8 cellular contexts compared by ENCODE assay signal in the genomic region with DNA sequence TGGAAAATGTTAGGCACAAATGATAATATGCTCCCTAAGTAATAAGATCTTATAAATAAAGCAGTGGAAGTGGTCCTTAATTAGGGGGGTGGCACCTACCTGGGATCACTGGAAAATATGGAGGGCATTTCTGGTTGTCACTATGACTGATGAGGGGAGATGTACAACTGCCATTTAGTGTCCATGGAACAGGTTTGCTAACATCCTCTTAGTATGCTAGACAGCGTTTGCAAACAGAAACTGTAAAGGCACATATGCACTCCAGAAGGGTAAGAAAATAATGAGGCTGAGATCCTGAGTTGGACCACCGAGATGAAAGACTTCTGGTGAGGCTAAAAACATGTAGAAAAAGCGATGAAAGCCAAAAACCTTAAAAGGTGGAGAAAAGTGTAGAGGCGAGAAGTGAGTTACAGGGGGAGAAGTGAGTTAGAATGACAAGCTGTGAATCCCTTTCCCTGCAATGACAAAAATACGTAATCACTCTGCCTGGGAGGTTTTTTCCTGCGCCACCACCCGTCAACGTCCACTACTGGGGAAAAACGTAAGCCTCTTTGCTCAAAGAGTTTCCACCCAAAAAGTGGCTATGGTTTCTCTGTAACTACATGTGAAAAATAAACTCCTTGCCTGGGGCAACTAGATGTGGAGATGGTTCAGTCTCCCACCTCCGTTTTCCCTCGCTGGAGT. TPM values are rescaled to one million over a fixed set of nuclear protein-coding genes. Genes with fewer than 3 reads are reported as not detected.
DNase-seq lines count a peak whose midpoint lies in the region; TF ChIP-seq lines count a peak whose summit lies in the region.

No MANE protein-coding gene starts in this region.

- in situ Hi-C loops in GM23248 (cut with MboI), result no loop called here

- no peaks in the 10 kb centered on the region for H4K20me1 ChIP-seq in GM23248 (ENCODE audit: insufficient read depth)
- peaks cover 15% of the 10 kb centered on the region; the same call in 1 of the 2 replicates for H4K20me1 ChIP-seq in OCI-LY7 (ENCODE audit: insufficient read depth, low read length)

- H3K27ac ChIP-seq in GM23248 (peak overlapping the region; percentile 81), OCI-LY7 (ENCODE audit: low read depth, low read length, poor library complexity, severe bottlenecking) (peak overlapping the region; percentile 76), vagina (peak overlapping the region; percentile 94)

- H3K4me2 ChIP-seq in GM23248 (ENCODE audit: unreplicated experiment), result peak overlapping the region; percentile 95
- peak overlapping the region; percentile 91 for H3K4me2 ChIP-seq in OCI-LY7 (ENCODE audit: low read length)

- no peaks in the 10 kb centered on the region for H3K27me3 Mint-ChIP-seq in mesothelial cell of epicardium (ENCODE audit: low read depth)

- peaks cover 25% of the 10 kb centered on the region for H3K4me1 ChIP-seq in GM23248 (ENCODE audit: insufficient read depth)
- peaks cover 23% of the 10 kb centered on the region for H3K4me1 ChIP-seq in OCI-LY7 (ENCODE audit: insufficient read depth, low read length, poor library complexity, severe bottlenecking)
- H3K4me1 ChIP-seq in vagina, result peaks cover 43% of the 10 kb centered on the region

- DNase-seq in EH (ENCODE audit: low read depth) (peak; percentile 47), GM23248 (peak; percentile 65), OCI-LY7 (ENCODE audit: low spot score) (peak; percentile 31), dermis blood vessel endothelial cell (peak; percentile 2), mesothelial cell of epicardium (ENCODE audit: low spot score in 2 of 2, unreplicated experiment in 2 of 2) (no peak), vagina (ENCODE audit: extremely low spot score in 2 of 2) (no peak), Ammon's horn (ENCODE audit: low spot score) (no peak), COLO668 (lab: John Stamatoyannopoulos, UW; ENCODE audit: unreplicated experiment) (no peak)

- H3K9me3 Mint-ChIP-seq in mesothelial cell of epicardium, result no peaks in the 10 kb centered on the region

- H2AFZ ChIP-seq in GM23248 (peak overlapping the region; percentile 92), OCI-LY7 (ENCODE audit: low read length) (peak overlapping the region; percentile 55)

- H3K4me3 ChIP-seq in GM23248 (peak overlapping the region; percentile 91), OCI-LY7 (ENCODE audit: low read depth, low read length, poor library complexity, severe bottlenecking) (peak overlapping the region; percentile 89), vagina (peak overlapping the region; percentile 95 to 96)

- peak overlapping the region; percentile 97 for H3K4me3 Mint-ChIP-seq in mesothelial cell of epicardium

- CTCF ChIA-PET in OCI-LY7 (lab: Charles Lee; ENCODE audit: unreplicated experiment), result no interaction called here

- POLR2A ChIA-PET in OCI-LY7 (lab: Charles Lee), result interaction anchor here (0.6 to 1.6 kb wide), 11 partner anchors 12 to 367 kb away, joined by 3 to 5 read pairs (median 3); no protein-coding TSS in a partner anchor

- TF ChIP-seq POLR2A in vagina (IDR thresholded peaks at IDR 0.05), result no peak

- H3F3A ChIP-seq in GM23248 (ENCODE audit: insufficient read depth), result no peaks in the 10 kb centered on the region

- H3K9me3 ChIP-seq in GM23248 (ENCODE audit: low read depth) (no peaks in the 10 kb centered on the region), OCI-LY7 (ENCODE audit: low read length) (no peaks in the 10 kb centered on the region), vagina (no peaks in the 10 kb centered on the region)

- intact Hi-C loops in OCI-LY7 (cut with micrococcal nuclease; ENCODE audit: unreplicated experiment) (loop anchor here (2.0 to 10.0 kb wide), 5 partner anchors 110 to 1520 kb away; a partner anchor contains a TSS), vagina (cut with DNase I) (no loop called here)

- H3K9me2 ChIP-seq in GM23248 (ENCODE audit: insufficient read depth) (no peaks in the 10 kb centered on the region), OCI-LY7 (ENCODE audit: insufficient read depth, low read length) (no peaks in the 10 kb centered on the region)

- H3K79me2 ChIP-seq in GM23248 (ENCODE audit: insufficient read depth) (peaks cover 89% of the 10 kb centered on the region), OCI-LY7 (ENCODE audit: insufficient read depth, low read depth, low read length) (peaks cover 72% of the 10 kb centered on the region)

- H3K27me3 ChIP-seq in GM23248 (replicated peaks; ENCODE audit: insufficient read depth), result no peaks in the 10 kb centered on the region
- no peaks in the 10 kb centered on the region for H3K27me3 ChIP-seq in vagina

- H3K4me1 Mint-ChIP-seq in mesothelial cell of epicardium, result peaks cover 35% of the 10 kb centered on the region

- TF ChIP-seq CTCF in OCI-LY7 (conservative IDR thresholded peaks at IDR 0.05; ENCODE audit: low read length) (no peak), mesothelial cell of epicardium (IDR thresholded peaks at IDR 0.05; ENCODE audit: unreplicated experiment) (no peak), vagina (IDR thresholded peaks at IDR 0.05) (no peak)

- peak overlapping the region; percentile 92 for H3K9ac ChIP-seq in GM23248

- H3K27ac Mint-ChIP-seq in mesothelial cell of epicardium, result peak overlapping the region; percentile 99

- no TSS peak for BruUV-seq in OCI-LY7 (replicated peaks; lab: Mats Ljungman, UMichigan)

- peaks cover 2% of the 10 kb centered on the region for H3K36me3 Mint-ChIP-seq in mesothelial cell of epicardium

- H3K36me3 ChIP-seq in GM23248 (ENCODE audit: low read depth), result peaks cover 18% of the 10 kb centered on the region
- peaks cover 43% of the 10 kb centered on the region for H3K36me3 ChIP-seq in OCI-LY7 (ENCODE audit: insufficient read depth, low read length)
- peaks cover 0 to 15% of the 10 kb centered on the region in 2 donors for H3K36me3 ChIP-seq in vagina

- WGBS in GM23248 (ENCODE audit: low coverage in 1 of 2, low lambda C conversion rate in 2 of 2, missing lambda C conversion rate in 2 of 2), 2 experiments, result 1 to 2% methylated on average over 11 of the region's 11 CpGs

RNA-seq across cellular contexts. Expression of a gene that starts 0.8 kb away (rescaled TPM):
- 29.5 and 61.8 TPM in 2 replicates for total RNA-seq in GM23248 (2014; rRNA removed; shearing (Covaris generic))
- polyA plus RNA-seq in GM23248 (2016; fragmentation: Nextera tagmentation; extraction: Ambion mirVana), result 18.0 and 29.7 TPM in 2 replicates
- total RNA-seq in OCI-LY7 (2014; rRNA removed; shearing (Covaris generic)), result 35.7 and 50.0 TPM in 2 replicates
- 44.5 and 44.8 TPM in 2 replicates for total RNA-seq in OCI-LY7 (2022)
- 53.0 and 67.0 TPM in 2 replicates for total RNA-seq in dermis blood vessel endothelial cell
- 49.9 to 58.9 TPM (median 54.3 TPM) in 3 replicates for total RNA-seq in mesothelial cell of epicardium
- 94.5 TPM for total RNA-seq in vagina

RNA-seq across cellular contexts. Expression of a gene that starts 0.8 kb away (rescaled TPM):
- total RNA-seq in GM23248 (2014; rRNA removed; shearing (Covaris generic)), result 36.7 and 43.1 TPM in 2 replicates
- 12.6 and 12.9 TPM in 2 replicates for polyA plus RNA-seq in GM23248 (2016; fragmentation: Nextera tagmentation; extraction: Ambion mirVana)
- 15.4 and 25.3 TPM in 2 replicates for total RNA-seq in OCI-LY7 (2014; rRNA removed; shearing (Covaris generic))
- 42.3 and 51.6 TPM in 2 replicates for total RNA-seq in OCI-LY7 (2022)
- total RNA-seq in dermis blood vessel endothelial cell, result 41.3 and 43.7 TPM in 2 replicates
- total RNA-seq in mesothelial cell of epicardium, result 63.9 to 66.9 TPM (median 66.6 TPM) in 3 replicates
- 27.7 TPM for total RNA-seq in vagina

Comparison
In these comparisons a context has a peak if more than half of its experiments do, and no peak if none do; other contexts are left out.
1. DNase-seq: peak in EH (single experiment), GM23248 (single experiment), OCI-LY7 (single experiment) and dermis blood vessel endothelial cell (single experiment); none in mesothelial cell of epicardium (0 of 2), vagina (0 of 2), Ammon's horn (single experiment) and COLO668 (single experiment).
2. Peak in every context shown above with its lines, with median percentiles within 50 percentile points of each other: H3K27ac ChIP-seq and H3K4me3 ChIP-seq.